ENCODE assay signal across 10 cellular contexts in the genomic region with DNA sequence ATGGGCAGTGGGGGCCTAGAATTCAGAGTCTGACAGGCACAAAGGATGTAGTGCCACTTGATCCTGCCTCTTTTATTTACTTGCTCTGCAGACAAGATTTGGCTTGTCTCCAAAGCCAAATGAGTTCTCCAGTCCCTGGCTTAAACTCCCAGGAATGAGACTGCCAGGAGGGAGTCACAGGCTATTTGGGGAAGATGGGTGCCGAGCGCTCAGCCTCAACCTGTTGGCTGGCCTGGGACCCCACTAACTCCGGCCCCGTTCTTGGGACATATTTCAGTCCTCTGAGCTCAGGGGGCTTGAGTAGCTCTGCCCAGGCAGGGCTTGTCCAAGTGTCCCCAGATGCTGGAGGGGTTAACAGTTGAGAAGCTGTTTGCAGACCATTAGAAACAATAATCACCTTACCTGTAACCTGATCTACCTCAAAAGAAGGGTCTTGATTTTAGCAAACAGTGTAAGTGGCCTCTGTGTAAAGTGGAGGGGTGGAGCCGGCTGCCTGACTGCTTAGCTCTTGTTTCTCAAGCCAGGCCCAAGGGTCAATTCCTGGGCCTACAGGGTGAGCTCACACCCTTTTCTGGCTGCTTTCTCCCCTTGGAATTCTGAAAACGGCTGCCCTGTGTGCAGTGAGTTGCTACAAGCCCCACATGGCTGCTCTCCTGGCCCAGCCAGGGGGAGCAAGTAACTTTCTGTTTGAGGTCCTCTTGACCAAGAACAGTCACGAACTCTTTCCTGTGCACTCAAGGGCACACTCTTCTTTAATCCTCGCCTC. TPM values are rescaled to one million over a fixed set of nuclear protein-coding genes. Genes with fewer than 3 reads are reported as not detected.
A peak's percentile ranks its signal among the peaks of the same experiment; 100 is the strongest.
DNase-seq lines count a peak whose midpoint lies in the region; ATAC-seq and TF ChIP-seq lines count a peak whose summit lies in the region.
"Had no signal": no experiment of that assay in that cellular context is flagged by ENCODE, and none has a peak within 500 bp of the region (broad histone marks: within the 10 kb centered on the region; RNA-seq: fewer than 3 reads in every experiment).

No MANE protein-coding gene starts in this region.

- H3K79me1 ChIP-seq in H9 (ENCODE audit: insufficient read depth, low read depth, low read length, poor library complexity, severe bottlenecking): no peaks in the 10 kb centered on the region

- H3K4ac ChIP-seq in H9 (ENCODE audit: low read depth, low read length): no peak overlapping the region

- peak; percentile 87 for DNase-seq in H9
- peak; percentile 7 for DNase-seq in NCI-H446 treated with DMSO at 0.1 percent for 48 hours (lab: John Stamatoyannopoulos, UW)
- peak; percentile 34 for DNase-seq in fibroblast of peridontal ligament (ENCODE audit: extremely low read depth)
- no peak for DNase-seq in hippocampal formation (lab: John Stamatoyannopoulos, UW)
- no peak for DNase-seq in activated naive CD8-positive, alpha-beta T cell treated with anti-CD3 and anti-CD28 coated beads, Interleukin-2, amount 50 U/mL, for 24 hours
- no peak for DNase-seq in mesenteric fat pad (ENCODE audit: low spot score)

- no peak overlapping the region for H2AK5ac ChIP-seq in H9 (ENCODE audit: insufficient read length, low read length)

- H2AFZ ChIP-seq in H9 (ENCODE audit: low read length): no peak overlapping the region
- peak overlapping the region; percentile 48 for H2AFZ ChIP-seq in neuron (ENCODE audit: low read depth, low read length)

- H3K4me1 ChIP-seq in H9 (ENCODE audit: insufficient read depth, low read length): peaks cover 5% of the 10 kb centered on the region
- H3K4me1 ChIP-seq in neuron (ENCODE audit: insufficient read depth, low read length): peaks cover 12% of the 10 kb centered on the region

- no peak for ATAC-seq in activated naive CD8-positive, alpha-beta T cell treated with anti-CD3 and anti-CD28 coated beads, Interleukin-2, amount 50 U/mL, for 24 hours
- ATAC-seq in HG03565 (IDR thresholded peaks at IDR 0.05; ENCODE audit: unreplicated experiment): no peak

- H4K91ac ChIP-seq in H9 (ENCODE audit: insufficient read length, low read depth, low read length): no peak overlapping the region

- no peaks in the 10 kb centered on the region for H3K27me3 Mint-ChIP-seq in H9 (ENCODE audit: low read depth)
- H3K27me3 Mint-ChIP-seq in activated naive CD8-positive, alpha-beta T cell treated with anti-CD3 and anti-CD28 coated beads, Interleukin-2, amount 50 U/mL, for 24 hours: peaks cover 6% of the 10 kb centered on the region

- no peaks in the 10 kb centered on the region for H3K79me2 ChIP-seq in H9 (ENCODE audit: insufficient read depth, low read length)

- H2BK15ac ChIP-seq in H9 (ENCODE audit: low read depth, low read length): no peak overlapping the region

- H3K36me3 ChIP-seq in neuron (ENCODE audit: insufficient read depth, low read length): no peaks in the 10 kb centered on the region

- no CpG with 5 or more reads among the region's 8 CpGs for whole genome bisulfite sequencing in H9 (ENCODE audit: extremely low coverage, insufficient read length, low lambda C conversion rate)

- H3K36me3 Mint-ChIP-seq in H9 (ENCODE audit: insufficient read depth in 1 of 3, low read depth in 3 of 3): no peaks in the 10 kb centered on the region
- no peaks in the 10 kb centered on the region for H3K36me3 Mint-ChIP-seq in activated naive CD8-positive, alpha-beta T cell treated with anti-CD3 and anti-CD28 coated beads, Interleukin-2, amount 50 U/mL, for 24 hours (ENCODE audit: low read depth)
- H3K36me3 Mint-ChIP-seq: activated naive CD8-positive, alpha-beta T cell had no signal

- no peak overlapping the region for H4K8ac ChIP-seq in H9 (replicated peaks; ENCODE audit: insufficient read length, low read depth, low read length)

- no peak overlapping the region for H3K23ac ChIP-seq in H9 (ENCODE audit: insufficient read length, low read depth, low read length)

- H3K4me3 ChIP-seq in neuron (ENCODE audit: low read length): no peak overlapping the region

- H3K9me3 Mint-ChIP-seq in H9: no peaks in the 10 kb centered on the region
- H3K9me3 Mint-ChIP-seq in activated naive CD8-positive, alpha-beta T cell treated with anti-CD3 and anti-CD28 coated beads, Interleukin-2, amount 50 U/mL, for 24 hours: no peaks in the 10 kb centered on the region
- H3K9me3 Mint-ChIP-seq: T-helper 1 cell treated with Interleukin-12 subunit alpha and Interleukin-12 subunit beta and Interleukin-4 antibody, amounts not matched to agents 30 μg/mL and 1 μg/mL, for 36 hours had no signal

- no peak overlapping the region; a peak in 2 of 5 replicates for H3K4me3 Mint-ChIP-seq in H9
- no peak overlapping the region for H3K4me3 Mint-ChIP-seq in activated naive CD8-positive, alpha-beta T cell treated with anti-CD3 and anti-CD28 coated beads, Interleukin-2, amount 50 U/mL, for 24 hours
- H3K4me3 Mint-ChIP-seq: activated naive CD8-positive, alpha-beta T cell; T-helper 1 cell treated with Interleukin-12 subunit alpha and Interleukin-12 subunit beta and Interleukin-4 antibody, amounts not matched to agents 30 μg/mL and 1 μg/mL, for 36 hours had no signal

- peak overlapping the region; percentile 50 for H3K27ac ChIP-seq in H9 (ENCODE audit: insufficient read length, low read depth, low read length)

- no peak for TF ChIP-seq CTCF in H9 (conservative IDR thresholded peaks at IDR 0.05)

- H2BK12ac ChIP-seq in H9 (ENCODE audit: insufficient read length, low read depth, low read length): no peak overlapping the region

- no peak overlapping the region for H2BK120ac ChIP-seq in H9 (ENCODE audit: low read depth, low read length, poor library complexity, severe bottlenecking)

- H3T11ph ChIP-seq in H9 (ENCODE audit: low read length): no peak overlapping the region

- no peak overlapping the region for H2BK20ac ChIP-seq in H9 (ENCODE audit: low read depth, low read length, poor library complexity, severe bottlenecking)

- no peaks in the 10 kb centered on the region for H4K20me1 ChIP-seq in H9 (ENCODE audit: control insufficient read depth, insufficient read depth, insufficient read length)

- H3K27me3 ChIP-seq in H9 (ENCODE audit: insufficient read depth, low read length) (no peaks in the 10 kb centered on the region), neuron (ENCODE audit: insufficient read depth, low read length) (no peaks in the 10 kb centered on the region)

- peak overlapping the region; percentile 97 to 98 (median 98) for H3K27ac Mint-ChIP-seq in H9
- no peak overlapping the region for H3K27ac Mint-ChIP-seq in activated naive CD8-positive, alpha-beta T cell treated with anti-CD3 and anti-CD28 coated beads, Interleukin-2, amount 50 U/mL, for 24 hours
- H3K27ac Mint-ChIP-seq: activated naive CD8-positive, alpha-beta T cell; T-helper 1 cell treated with Interleukin-12 subunit alpha and Interleukin-12 subunit beta and Interleukin-4 antibody, amounts not matched to agents 30 μg/mL and 1 μg/mL, for 36 hours had no signal

- H3K23me2 ChIP-seq in H9 (ENCODE audit: insufficient read length, low read depth, low read length, poor library complexity, severe bottlenecking): no peaks in the 10 kb centered on the region

- H3K14ac ChIP-seq in H9 (ENCODE audit: insufficient read depth, low read length): peak overlapping the region; percentile 9; the same call in 1 of the 2 replicates

- H3K18ac ChIP-seq in H9 (ENCODE audit: insufficient read length, low read depth, low read length): peak overlapping the region; percentile 77

- H3K56ac ChIP-seq in H9 (ENCODE audit: insufficient read length, low read depth, low read length): no peak overlapping the region

- H3K4me1 Mint-ChIP-seq in H9: peaks cover 24 to 30% of the 10 kb centered on the region in 2 experiments
- H3K4me1 Mint-ChIP-seq in activated naive CD8-positive, alpha-beta T cell treated with anti-CD3 and anti-CD28 coated beads, Interleukin-2, amount 50 U/mL, for 24 hours: peaks cover 3% of the 10 kb centered on the region

- no peak overlapping the region for H4K5ac ChIP-seq in H9 (ENCODE audit: insufficient read length, low read depth, low read length)

- no peak overlapping the region for H3K4me2 ChIP-seq in H9 (ENCODE audit: insufficient read depth, insufficient read length, low read length)

- no peak overlapping the region for H2BK5ac ChIP-seq in H9 (ENCODE audit: insufficient read length, low read length)

- H3K9me3 ChIP-seq in H9 (ENCODE audit: control insufficient read depth, low read depth, low read length) (no peaks in the 10 kb centered on the region), neuron (ENCODE audit: low read length) (no peaks in the 10 kb centered on the region)

- no peak overlapping the region for H3K9ac ChIP-seq in H9 (ENCODE audit: extremely low read depth, insufficient read length, low read length)

RNA-seq across cellular contexts. Expression of gene FZD5, which starts 27.1 kb away (rescaled TPM):
- total RNA-seq in H9 (2021): 120 and 122 TPM in 2 replicates
- 22.3 TPM for total RNA-seq in mesenteric fat pad

Comparison
In these comparisons a context has a peak if more than half of its experiments do, and no peak if none do; other contexts are left out.
1. DNase-seq: peak in H9 (single experiment), NCI-H446 treated with DMSO at 0.1 percent for 48 hours (single experiment) and fibroblast of peridontal ligament (single experiment); none in hippocampal formation (0 of 2), activated naive CD8-positive, alpha-beta T cell treated with anti-CD3 and anti-CD28 coated beads, Interleukin-2, amount 50 U/mL, for 24 hours (single experiment) and mesenteric fat pad (single experiment).